In the genomic region with DNA sequence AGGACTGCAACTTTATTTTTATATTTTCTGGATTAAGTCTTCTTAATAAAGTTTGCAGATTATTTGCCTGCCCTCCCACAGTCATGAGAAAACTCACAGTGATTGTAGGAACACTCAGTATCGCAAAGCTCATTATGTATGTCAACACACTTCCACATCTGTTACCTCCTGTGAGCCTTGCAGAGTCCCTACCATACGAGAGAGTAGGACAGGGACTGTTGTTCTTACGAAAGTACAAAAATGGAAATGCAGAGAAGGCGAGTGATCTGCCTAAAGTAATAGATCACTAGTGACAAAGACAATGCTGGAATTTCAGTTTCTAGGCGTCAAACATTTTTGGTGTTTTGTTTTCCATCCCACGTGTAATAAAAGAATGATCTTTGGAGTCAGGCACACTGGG, we compare ENCODE assay signal across 13 cellular contexts.
A peak's percentile ranks its signal among the peaks of the same experiment; 100 is the strongest.
DNase-seq lines count a peak whose midpoint lies in the region; ATAC-seq and TF ChIP-seq lines count a peak whose summit lies in the region.
"Had no signal": no experiment of that assay in that cellular context is flagged by ENCODE, and none has a peak within 500 bp of the region (broad histone marks: within the 10 kb centered on the region; RNA-seq: fewer than 3 reads in every experiment).

No MANE protein-coding gene starts in this region.

- DNase-seq in LHCN-M2 (ENCODE audit: low read depth) (peak; percentile 33), coronary artery (ENCODE audit: low spot score) (no peak), left lung (no peak), tibial artery (no peak), occipital lobe (lab: John Stamatoyannopoulos, UW) (no peak), T1000 (lab: John Stamatoyannopoulos, UW) (no peak), GM13976 (ENCODE audit: low spot score) (no peak), PC-3 (no peak)
- DNase-seq: activated CD4-positive, alpha-beta T cell treated with anti-CD3 and anti-CD28 coated beads for 36 hours; CD4-positive, alpha-beta memory T cell; dermis blood vessel endothelial cell; naive thymus-derived CD8-positive, alpha-beta T cell; SIG-M5 had no signal

- CTCF ChIA-PET in PC-3 (lab: Charles Lee), result no interaction called here

- H3K27me3 ChIP-seq in left lung, result no peaks in the 10 kb centered on the region
- no peaks in the 10 kb centered on the region for H3K27me3 ChIP-seq in tibial artery
- no peaks in the 10 kb centered on the region for H3K27me3 ChIP-seq in PC-3 (ENCODE audit: low read length)

- intact Hi-C loops in left lung (cut with DNase I) (no loop called here), tibial artery (cut with DNase I; ENCODE audit: low total_unique reads) (no loop called here), PC-3 (cut with micrococcal nuclease) (no loop called here)

- in situ Hi-C loops in GM13976 (cut with MboI; ENCODE audit: low sequenced_read_pairs, unreplicated experiment), result no loop called here

- H3K79me2 ChIP-seq in PC-3 (ENCODE audit: low read length), result no peaks in the 10 kb centered on the region

- H4K20me1 ChIP-seq in PC-3 (ENCODE audit: low read length), result no peaks in the 10 kb centered on the region

- H3K4me2 ChIP-seq in PC-3 (ENCODE audit: low read length), result no peak overlapping the region

- H3K36me3 ChIP-seq in left lung (peaks cover 0 to 48% of the 10 kb centered on the region in 2 donors), tibial artery (peaks cover 43 to 54% (median 46%) of the 10 kb centered on the region in 3 donors), PC-3 (ENCODE audit: low read depth, low read length) (no peaks in the 10 kb centered on the region)

- H2AFZ ChIP-seq in PC-3 (ENCODE audit: low read length), result no peak overlapping the region

- POLR2A ChIA-PET in PC-3 (lab: Charles Lee; ENCODE audit: unreplicated experiment), result no interaction called here

- BruUV-seq in PC-3 (replicated peaks; lab: Mats Ljungman, UMichigan), result no TSS peak

- H3K4me1 ChIP-seq in left lung (peaks cover 23 to 28% of the 10 kb centered on the region in 2 donors), tibial artery (peaks cover 0 to 73% (median 56%) of the 10 kb centered on the region in 4 donors), PC-3 (ENCODE audit: insufficient read depth, low read length) (peaks cover 24% of the 10 kb centered on the region)

- H3K9me3 ChIP-seq in left lung, result no peaks in the 10 kb centered on the region
- H3K9me3 ChIP-seq in tibial artery, result no peaks in the 10 kb centered on the region
- H3K9me3 ChIP-seq in PC-3 (ENCODE audit: low read length), result no peaks in the 10 kb centered on the region

- H3K9me2 ChIP-seq in PC-3 (replicated peaks; ENCODE audit: low read length), result no peaks in the 10 kb centered on the region

- H3K27ac ChIP-seq in coronary artery, result peak overlapping the region; percentile 29 to 62
- H3K27ac ChIP-seq in left lung, result no peak overlapping the region
- H3K27ac ChIP-seq in tibial artery, result peak overlapping the region; percentile 51 to 95
- no peak overlapping the region for H3K27ac ChIP-seq in PC-3 (ENCODE audit: low read length)

- H3K9ac ChIP-seq in PC-3 (ENCODE audit: low read length), result no peak overlapping the region

- ATAC-seq in left lung (peak; percentile 5), PC-3 (no peak)
- ATAC-seq: activated CD4-positive, alpha-beta T cell treated with anti-CD3 and anti-CD28 coated beads for 36 hours; naive thymus-derived CD8-positive, alpha-beta T cell had no signal

- no peak overlapping the region for H3K4me3 ChIP-seq in coronary artery
- H3K4me3 ChIP-seq in left lung, result no peak overlapping the region
- no peak overlapping the region for H3K4me3 ChIP-seq in tibial artery
- H3K4me3 ChIP-seq in PC-3 (ENCODE audit: low read length), result no peak overlapping the region

- no peaks in the 10 kb centered on the region for H3F3A ChIP-seq in PC-3 (ENCODE audit: low read length, unreplicated experiment)

- no peak for TF ChIP-seq CTCF in coronary artery (IDR thresholded peaks at IDR 0.05)
- no peak for TF ChIP-seq CTCF in left lung (IDR thresholded peaks at IDR 0.05)
- no peak for TF ChIP-seq CTCF in tibial artery (IDR thresholded peaks at IDR 0.05)
- no peak for TF ChIP-seq CTCF in GM13976 (IDR thresholded peaks at IDR 0.05; ENCODE audit: borderline replicate concordance, control extremely low read depth, extremely low read depth, insufficient read depth, missing control alignments)
- TF ChIP-seq CTCF in PC-3 (conservative IDR thresholded peaks at IDR 0.05; ENCODE audit: low read depth, low read length), result no peak

Comparison
In these comparisons a context has a peak if more than half of its experiments do, and no peak if none do; other contexts are left out.
1. H3K27ac ChIP-seq: peak in coronary artery (2 of 2) and tibial artery (2 of 2); none in left lung (0 of 2) and PC-3 (single experiment).